Comparison of ENCODE assay signal across 10 cellular contexts in the genomic region with DNA sequence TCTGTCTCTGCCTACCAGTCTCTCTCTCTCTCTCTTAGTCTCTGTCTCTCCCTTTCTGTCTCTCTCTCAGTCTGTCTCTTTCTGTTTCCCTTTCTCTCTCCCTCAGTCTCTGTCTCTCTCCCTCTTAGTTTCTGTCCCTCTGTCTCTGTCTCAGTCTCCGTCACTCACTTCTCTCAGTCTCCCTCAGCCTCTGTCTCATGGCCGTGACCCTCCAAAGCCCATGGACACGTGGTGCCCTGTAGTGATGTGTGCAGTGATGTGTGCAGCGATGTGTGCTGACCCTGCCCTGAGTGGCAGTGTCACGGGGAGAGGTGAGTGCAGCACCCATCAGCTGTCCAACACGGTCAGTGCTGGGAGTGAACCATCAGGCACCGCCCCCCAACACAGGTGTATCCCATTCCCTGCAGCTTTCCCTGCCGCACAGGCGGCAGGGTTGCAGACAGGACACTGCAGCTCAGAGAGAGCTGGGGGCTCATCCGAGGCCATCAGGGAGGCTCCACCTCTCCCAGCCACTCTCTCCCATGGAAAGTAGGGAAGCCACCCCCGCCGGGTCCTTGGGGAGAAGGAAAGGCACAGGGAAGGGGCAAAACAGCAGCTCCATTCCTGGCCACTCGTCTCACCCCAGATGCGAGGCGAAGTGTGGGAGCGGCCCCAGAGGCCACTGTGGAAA. TPM values are rescaled to one million over a fixed set of nuclear protein-coding genes. Genes with fewer than 3 reads are reported as not detected.
DNase-seq lines count a peak whose midpoint lies in the region; ATAC-seq and TF ChIP-seq lines count a peak whose summit lies in the region.
"Had no signal": no experiment of that assay in that cellular context is flagged by ENCODE, and none has a peak within 500 bp of the region (broad histone marks: within the 10 kb centered on the region; RNA-seq: fewer than 3 reads in every experiment).

No MANE protein-coding gene starts in this region.

- TF ChIP-seq CTCF in gastrocnemius medialis (IDR thresholded peaks at IDR 0.05 in 4 of 5, conservative IDR thresholded peaks at IDR 0.05 in 1 of 5): no peak

- intact Hi-C loops in gastrocnemius medialis (cut with DNase I; ENCODE audit: low total_unique reads): loop anchor here (5.0 kb wide), 1 partner anchor 922 kb away; a partner anchor contains a TSS

- no peaks in the 10 kb centered on the region for H3K9me3 ChIP-seq in gastrocnemius medialis
- H3K9me3 ChIP-seq: ovary had no signal

- no peaks in the 10 kb centered on the region for H3K27me3 ChIP-seq in gastrocnemius medialis
- H3K27me3 ChIP-seq: ovary had no signal

- in situ Hi-C loops in gastrocnemius medialis (cut with MboI; ENCODE audit: low sequenced_read_pairs in 4 of 4): no loop called here

- H3K4me3 ChIP-seq in gastrocnemius medialis: peak overlapping the region in 3 of 4 donors; percentile 33 to 49 (median 34)
- H3K4me3 ChIP-seq: ovary had no signal

- DNase-seq in cerebellar cortex (ENCODE audit: low spot score) (peak; percentile 11), gastrocnemius medialis (peak; percentile 61 to 70)

- peak overlapping the region; percentile 95 to 100 (median 99) for H3K27ac ChIP-seq in gastrocnemius medialis
- H3K27ac ChIP-seq: ovary had no signal

- peak; percentile 61 to 77 for TF ChIP-seq POLR2A in gastrocnemius medialis (IDR thresholded peaks at IDR 0.05)

- ATAC-seq in GM19395 (IDR thresholded peaks at IDR 0.05; ENCODE audit: unreplicated experiment) (peak; percentile 44), HG03159 (IDR thresholded peaks at IDR 0.05; ENCODE audit: unreplicated experiment) (peak; percentile 34), gastrocnemius medialis (peak; percentile 16 to 24), HG03095 (IDR thresholded peaks at IDR 0.05; ENCODE audit: unreplicated experiment) (no peak), GM19455 (IDR thresholded peaks at IDR 0.05; ENCODE audit: unreplicated experiment) (no peak), GM19397 (IDR thresholded peaks at IDR 0.05; ENCODE audit: unreplicated experiment) (no peak)

- no peaks in the 10 kb centered on the region for H3K36me3 ChIP-seq in gastrocnemius medialis
- H3K36me3 ChIP-seq: ovary had no signal

- peaks cover 67 to 74% of the 10 kb centered on the region in 2 donors for H3K4me1 ChIP-seq in gastrocnemius medialis

RNA-seq across cellular contexts. Expression of a gene that starts 0.8 kb away (rescaled TPM):
- total RNA-seq in gastrocnemius medialis: 10 to 100 TPM; 11.6 to 39.0 (median 27.2) TPM
- total RNA-seq: fibroblast of lung, NCI-H460 had no signal

RNA-seq across cellular contexts. Expression of a gene that starts 27.5 kb away (rescaled TPM):
- 10 to 100 TPM in 1 of 4 donors, 1 to 10 TPM in 3; 5.7 to 11.1 (median 7.8) TPM for total RNA-seq in gastrocnemius medialis

RNA-seq across cellular contexts. Expression of a gene that starts 27.6 kb away (rescaled TPM):
- total RNA-seq in gastrocnemius medialis: 100 to 1,000 TPM; 146 to 277 (median 207) TPM

Comparison
In these comparisons a context has a peak if more than half of its experiments do, and no peak if none do; other contexts are left out.
1. ATAC-seq: peak in GM19395 (single experiment), HG03159 (single experiment) and gastrocnemius medialis (2 of 2); none in HG03095 (single experiment), GM19455 (single experiment) and GM19397 (single experiment).